Comparison of ENCODE assay signal across 27 cellular contexts in genomic region chr16:68839831-68840230, GRCh38. TPM values are rescaled to one million over a fixed set of nuclear protein-coding genes. Genes with fewer than 3 reads are reported as not detected.
DNase-seq lines count a peak whose midpoint lies in the region; ATAC-seq, FAIRE-seq and TF ChIP-seq lines count a peak whose summit lies in the region.
"Had no signal": no experiment of that assay in that cellular context is flagged by ENCODE, and none has a peak within 500 bp of the region (broad histone marks: within the 10 kb centered on the region; RNA-seq: fewer than 3 reads in every experiment).

No MANE protein-coding gene starts in this region.

- TF ChIP-seq POLR2A in prostate gland (IDR thresholded peaks at IDR 0.05) = no peak

- FAIRE-seq in frontal cortex (lab: Jason Lieb, UNC) = no peak
- FAIRE-seq: A549, GM12878, H1 had no signal

- H3K27me3 ChIP-seq in prostate gland (replicated peaks; ENCODE audit: insufficient read depth) = no peaks in the 10 kb centered on the region

- DNase-seq in EH (ENCODE audit: low read depth) = peak; percentile 18
- DNase-seq in left colon = no peak
- peak; percentile 48 for DNase-seq in prostate gland (ENCODE audit: low spot score)
- DNase-seq in frontal cortex (ENCODE audit: low spot score in 2 of 2) = no peak
- no peak for DNase-seq in EL
- DNase-seq: CD8-positive, alpha-beta memory T cell; DMS 273 treated with DMSO at 0.1 percent for 48 hours; DMS79 treated with DMSO at 0.1 percent for 48 hours; HCEC 1CT; NCI-H1048; NCI-H1417; NCI-H1694; NCI-H2029 treated with DMSO at 0.1 percent for 48 hours; NCI-H2227 treated with DMSO at 0.1 percent for 48 hours; NCI-H510A; NCI-H69; PC-3; SK-N-SH; SW 1271 had no signal

- no peak overlapping the region for H3K4me3 ChIP-seq in prostate gland
- H3K4me3 ChIP-seq: A549, GM12878 had no signal

- peak overlapping the region; percentile 52 for H3K27ac ChIP-seq in VCaP
- peak overlapping the region; percentile 33 to 48 for H3K27ac ChIP-seq in prostate gland
- H3K27ac ChIP-seq: A549, HL-60, KMS-11 had no signal

- H3K9me3 ChIP-seq in prostate gland = no peaks in the 10 kb centered on the region
- H3K9me3 ChIP-seq: A549, SK-N-SH had no signal

- TF ChIP-seq CTCF in VCaP (conservative IDR thresholded peaks at IDR 0.05) (no peak), prostate gland (IDR thresholded peaks at IDR 0.05) (no peak)

- no peaks in the 10 kb centered on the region for H3K36me3 ChIP-seq in prostate gland

- ATAC-seq in left colon (peak; percentile 53), GM18517 (IDR thresholded peaks at IDR 0.05; ENCODE audit: unreplicated experiment) (no peak), HG02642 (IDR thresholded peaks at IDR 0.05; ENCODE audit: poor library complexity, unreplicated experiment) (no peak)
- ATAC-seq: A549, GM12878, PC-3 had no signal

- intact Hi-C loops in left colon (cut with DNase I, micrococcal nuclease) = no loop called here
- intact Hi-C loops in prostate gland (cut with DNase I) = loop anchor here (5.0 to 10.0 kb wide), 3 partner anchors 47 to 315 kb away; no protein-coding TSS in a partner anchor

- H3K4me1 ChIP-seq in prostate gland (replicated peaks) = peaks cover 2% of the 10 kb centered on the region

- WGBS in prostate gland = 26% methylated on average over 4 of the region's 4 CpGs

RNA-seq across cellular contexts. Expression of gene TANGO6, which starts 3.5 kb away (rescaled TPM):
- total RNA-seq in left colon (1 to 10 TPM; 8.1 to 9.0 TPM), prostate gland (10 to 100 TPM; 13.1 to 28.6 TPM), frontal cortex (31.0 TPM)

Comparison
In these comparisons a context has a peak if more than half of its experiments do, and no peak if none do; other contexts are left out.
1. DNase-seq: peak in EH (single experiment) and prostate gland (single experiment); none in left colon (0 of 2), frontal cortex (0 of 2) and EL (single experiment).